Comparison of ENCODE assay signal across 2 cellular contexts in the genomic region with DNA sequence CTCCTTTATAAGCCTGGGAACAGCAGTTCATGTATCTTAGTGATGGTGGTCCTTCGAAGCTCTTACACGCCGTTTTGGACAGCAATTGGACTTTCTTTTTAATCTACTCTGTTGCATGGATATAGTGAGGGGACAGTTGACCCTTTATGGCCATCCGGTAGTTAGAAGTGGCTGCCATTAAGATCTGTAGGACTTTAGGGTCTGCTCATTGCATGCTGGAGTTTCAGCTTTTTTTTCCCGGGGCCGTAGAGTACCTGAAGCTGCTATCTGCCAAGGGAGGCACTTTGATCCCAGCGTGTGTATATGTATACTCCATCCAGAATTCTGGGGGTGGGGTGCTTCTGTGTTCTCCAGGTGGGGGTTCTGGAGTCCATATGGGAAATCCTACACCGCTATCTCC.
TF ChIP-seq lines count a peak whose summit lies in the region.

No MANE protein-coding gene starts in this region.

TF ChIP-seq in SK-N-SH, 30 proteins besides CTCF, POLR2A, EP300 and RAD21:
- TF ChIP-seq, protein P1, sequence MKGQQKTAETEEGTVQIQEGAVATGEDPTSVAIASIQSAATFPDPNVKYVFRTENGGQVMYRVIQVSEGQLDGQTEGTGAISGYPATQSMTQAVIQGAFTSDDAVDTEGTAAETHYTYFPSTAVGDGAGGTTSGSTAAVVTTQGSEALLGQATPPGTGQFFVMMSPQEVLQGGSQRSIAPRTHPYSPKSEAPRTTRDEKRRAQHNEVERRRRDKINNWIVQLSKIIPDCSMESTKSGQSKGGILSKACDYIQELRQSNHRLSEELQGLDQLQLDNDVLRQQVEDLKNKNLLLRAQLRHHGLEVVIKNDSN (IDR thresholded peaks at IDR 0.05; ENCODE audit: borderline replicate concordance, low read depth), result no peak
- TF ChIP-seq GATA2 (CRISPR knock-in tag; IDR thresholded peaks at IDR 0.05) (no peak), TAF1 (IDR thresholded peaks at IDR 0.05; ENCODE audit: borderline replicate concordance, low read depth, low read length) (no peak), CHD2 (IDR thresholded peaks at IDR 0.05; ENCODE audit: low read length, partially characterized antibody) (no peak), MEF2A (IDR thresholded peaks at IDR 0.05; ENCODE audit: borderline replicate concordance, low read depth) (no peak), FOSL2 (IDR thresholded peaks at IDR 0.05; ENCODE audit: borderline replicate concordance, low read depth) (no peak), SMC3 (IDR thresholded peaks at IDR 0.05; ENCODE audit: low read depth, low read length) (no peak), FOXM1 (IDR thresholded peaks at IDR 0.05; ENCODE audit: low read depth) (no peak), POLR2AphosphoS5 (IDR thresholded peaks at IDR 0.05; ENCODE audit: low read depth, low read length) (no peak), JUND (IDR thresholded peaks at IDR 0.05) (no peak), RFX5 (IDR thresholded peaks at IDR 0.05; ENCODE audit: low read length) (no peak), RCOR1 (IDR thresholded peaks at IDR 0.05; ENCODE audit: low read length) (no peak)
- TF ChIP-seq, protein P2, sequence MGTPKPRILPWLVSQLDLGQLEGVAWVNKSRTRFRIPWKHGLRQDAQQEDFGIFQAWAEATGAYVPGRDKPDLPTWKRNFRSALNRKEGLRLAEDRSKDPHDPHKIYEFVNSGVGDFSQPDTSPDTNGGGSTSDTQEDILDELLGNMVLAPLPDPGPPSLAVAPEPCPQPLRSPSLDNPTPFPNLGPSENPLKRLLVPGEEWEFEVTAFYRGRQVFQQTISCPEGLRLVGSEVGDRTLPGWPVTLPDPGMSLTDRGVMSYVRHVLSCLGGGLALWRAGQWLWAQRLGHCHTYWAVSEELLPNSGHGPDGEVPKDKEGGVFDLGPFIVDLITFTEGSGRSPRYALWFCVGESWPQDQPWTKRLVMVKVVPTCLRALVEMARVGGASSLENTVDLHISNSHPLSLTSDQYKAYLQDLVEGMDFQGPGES (IDR thresholded peaks at IDR 0.05; ENCODE audit: low read depth, low read length), result no peak
- TF ChIP-seq, protein P3, sequence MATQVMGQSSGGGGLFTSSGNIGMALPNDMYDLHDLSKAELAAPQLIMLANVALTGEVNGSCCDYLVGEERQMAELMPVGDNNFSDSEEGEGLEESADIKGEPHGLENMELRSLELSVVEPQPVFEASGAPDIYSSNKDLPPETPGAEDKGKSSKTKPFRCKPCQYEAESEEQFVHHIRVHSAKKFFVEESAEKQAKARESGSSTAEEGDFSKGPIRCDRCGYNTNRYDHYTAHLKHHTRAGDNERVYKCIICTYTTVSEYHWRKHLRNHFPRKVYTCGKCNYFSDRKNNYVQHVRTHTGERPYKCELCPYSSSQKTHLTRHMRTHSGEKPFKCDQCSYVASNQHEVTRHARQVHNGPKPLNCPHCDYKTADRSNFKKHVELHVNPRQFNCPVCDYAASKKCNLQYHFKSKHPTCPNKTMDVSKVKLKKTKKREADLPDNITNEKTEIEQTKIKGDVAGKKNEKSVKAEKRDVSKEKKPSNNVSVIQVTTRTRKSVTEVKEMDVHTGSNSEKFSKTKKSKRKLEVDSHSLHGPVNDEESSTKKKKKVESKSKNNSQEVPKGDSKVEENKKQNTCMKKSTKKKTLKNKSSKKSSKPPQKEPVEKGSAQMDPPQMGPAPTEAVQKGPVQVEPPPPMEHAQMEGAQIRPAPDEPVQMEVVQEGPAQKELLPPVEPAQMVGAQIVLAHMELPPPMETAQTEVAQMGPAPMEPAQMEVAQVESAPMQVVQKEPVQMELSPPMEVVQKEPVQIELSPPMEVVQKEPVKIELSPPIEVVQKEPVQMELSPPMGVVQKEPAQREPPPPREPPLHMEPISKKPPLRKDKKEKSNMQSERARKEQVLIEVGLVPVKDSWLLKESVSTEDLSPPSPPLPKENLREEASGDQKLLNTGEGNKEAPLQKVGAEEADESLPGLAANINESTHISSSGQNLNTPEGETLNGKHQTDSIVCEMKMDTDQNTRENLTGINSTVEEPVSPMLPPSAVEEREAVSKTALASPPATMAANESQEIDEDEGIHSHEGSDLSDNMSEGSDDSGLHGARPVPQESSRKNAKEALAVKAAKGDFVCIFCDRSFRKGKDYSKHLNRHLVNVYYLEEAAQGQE (IDR thresholded peaks at IDR 0.05; ENCODE audit: low read depth, low read length), result no peak

TF ChIP-seq in SK-N-SH treated with all-trans-retinoic acid at 6 μM for 48 hours, 23 proteins besides CTCF, POLR2A, EP300 and RAD21 (continued from another document):
- TF ChIP-seq, protein P4, sequence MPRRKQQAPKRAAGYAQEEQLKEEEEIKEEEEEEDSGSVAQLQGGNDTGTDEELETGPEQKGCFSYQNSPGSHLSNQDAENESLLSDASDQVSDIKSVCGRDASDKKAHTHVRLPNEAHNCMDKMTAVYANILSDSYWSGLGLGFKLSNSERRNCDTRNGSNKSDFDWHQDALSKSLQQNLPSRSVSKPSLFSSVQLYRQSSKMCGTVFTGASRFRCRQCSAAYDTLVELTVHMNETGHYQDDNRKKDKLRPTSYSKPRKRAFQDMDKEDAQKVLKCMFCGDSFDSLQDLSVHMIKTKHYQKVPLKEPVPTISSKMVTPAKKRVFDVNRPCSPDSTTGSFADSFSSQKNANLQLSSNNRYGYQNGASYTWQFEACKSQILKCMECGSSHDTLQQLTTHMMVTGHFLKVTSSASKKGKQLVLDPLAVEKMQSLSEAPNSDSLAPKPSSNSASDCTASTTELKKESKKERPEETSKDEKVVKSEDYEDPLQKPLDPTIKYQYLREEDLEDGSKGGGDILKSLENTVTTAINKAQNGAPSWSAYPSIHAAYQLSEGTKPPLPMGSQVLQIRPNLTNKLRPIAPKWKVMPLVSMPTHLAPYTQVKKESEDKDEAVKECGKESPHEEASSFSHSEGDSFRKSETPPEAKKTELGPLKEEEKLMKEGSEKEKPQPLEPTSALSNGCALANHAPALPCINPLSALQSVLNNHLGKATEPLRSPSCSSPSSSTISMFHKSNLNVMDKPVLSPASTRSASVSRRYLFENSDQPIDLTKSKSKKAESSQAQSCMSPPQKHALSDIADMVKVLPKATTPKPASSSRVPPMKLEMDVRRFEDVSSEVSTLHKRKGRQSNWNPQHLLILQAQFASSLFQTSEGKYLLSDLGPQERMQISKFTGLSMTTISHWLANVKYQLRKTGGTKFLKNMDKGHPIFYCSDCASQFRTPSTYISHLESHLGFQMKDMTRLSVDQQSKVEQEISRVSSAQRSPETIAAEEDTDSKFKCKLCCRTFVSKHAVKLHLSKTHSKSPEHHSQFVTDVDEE (CRISPR knock-in tag; IDR thresholded peaks at IDR 0.05), result no peak
- TF ChIP-seq ISL1 (CRISPR knock-in tag; IDR thresholded peaks at IDR 0.05) (no peak), CSDC2 (CRISPR knock-in tag; IDR thresholded peaks at IDR 0.05) (no peak), ZNF70 (CRISPR knock-in tag; IDR thresholded peaks at IDR 0.05) (no peak)
- TF ChIP-seq, protein P5, sequence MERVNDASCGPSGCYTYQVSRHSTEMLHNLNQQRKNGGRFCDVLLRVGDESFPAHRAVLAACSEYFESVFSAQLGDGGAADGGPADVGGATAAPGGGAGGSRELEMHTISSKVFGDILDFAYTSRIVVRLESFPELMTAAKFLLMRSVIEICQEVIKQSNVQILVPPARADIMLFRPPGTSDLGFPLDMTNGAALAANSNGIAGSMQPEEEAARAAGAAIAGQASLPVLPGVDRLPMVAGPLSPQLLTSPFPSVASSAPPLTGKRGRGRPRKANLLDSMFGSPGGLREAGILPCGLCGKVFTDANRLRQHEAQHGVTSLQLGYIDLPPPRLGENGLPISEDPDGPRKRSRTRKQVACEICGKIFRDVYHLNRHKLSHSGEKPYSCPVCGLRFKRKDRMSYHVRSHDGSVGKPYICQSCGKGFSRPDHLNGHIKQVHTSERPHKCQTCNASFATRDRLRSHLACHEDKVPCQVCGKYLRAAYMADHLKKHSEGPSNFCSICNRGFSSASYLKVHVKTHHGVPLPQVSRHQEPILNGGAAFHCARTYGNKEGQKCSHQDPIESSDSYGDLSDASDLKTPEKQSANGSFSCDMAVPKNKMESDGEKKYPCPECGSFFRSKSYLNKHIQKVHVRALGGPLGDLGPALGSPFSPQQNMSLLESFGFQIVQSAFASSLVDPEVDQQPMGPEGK (CRISPR knock-in tag; IDR thresholded peaks at IDR 0.05; ENCODE audit: borderline replicate concordance), result no peak
TF ChIP-seq in SK-N-SH treated with all-trans-retinoic acid at 6 μM for 48 hours: peak in this region for 0.
